ENCODE assay signal across 8 cellular contexts in the genomic region with DNA sequence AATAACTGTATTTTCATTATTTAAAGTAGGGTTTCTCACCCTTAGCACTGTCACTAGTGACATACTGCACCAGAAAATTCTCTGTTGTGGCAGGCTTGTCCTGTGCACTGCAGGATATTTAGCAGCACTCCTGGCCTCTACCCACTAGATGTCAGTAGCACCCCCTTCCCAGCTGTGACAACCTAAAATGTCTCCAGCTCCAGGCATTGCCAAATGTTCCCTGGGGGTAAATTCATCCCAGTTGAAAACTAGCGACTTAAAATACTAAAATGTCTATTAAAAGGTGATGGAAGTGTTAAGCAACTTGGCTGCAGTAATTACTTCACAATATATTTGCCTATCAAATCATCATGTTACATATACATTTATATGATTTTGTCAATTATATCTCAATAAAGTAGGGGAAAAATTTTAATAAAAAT.
DNase-seq lines count a peak whose midpoint lies in the region; ATAC-seq and TF ChIP-seq lines count a peak whose summit lies in the region.

No MANE protein-coding gene starts in this region.

- H3K4me1 ChIP-seq in OCI-LY1 (ENCODE audit: insufficient read depth, low read length, severe bottlenecking) (no peaks in the 10 kb centered on the region), neuronal stem cell (ENCODE audit: control insufficient read depth in 2 of 2, insufficient read depth in 1 of 2, low read depth in 1 of 2, low read length in 2 of 2) (no peaks in the 10 kb centered on the region), testis (no peaks in the 10 kb centered on the region)

- no peak overlapping the region for H2AK5ac ChIP-seq in neuronal stem cell (ENCODE audit: low read depth, low read length)

- H3K18ac ChIP-seq in neuronal stem cell (ENCODE audit: low read length) = no peak overlapping the region

- no peak overlapping the region for H2BK120ac ChIP-seq in neuronal stem cell (ENCODE audit: low read depth, low read length)

- H3K79me1 ChIP-seq in neuronal stem cell (ENCODE audit: low read depth, low read length) = peaks cover 2% of the 10 kb centered on the region

- H3K27me3 ChIP-seq in OCI-LY1 (ENCODE audit: insufficient read depth, low read length) = no peaks in the 10 kb centered on the region
- no peaks in the 10 kb centered on the region for H3K27me3 ChIP-seq in neuronal stem cell (ENCODE audit: control insufficient read depth in 3 of 3, insufficient read depth in 3 of 3, low read depth in 1 of 3, low read length in 3 of 3)
- H3K27me3 ChIP-seq in testis = no peaks in the 10 kb centered on the region

- no peaks in the 10 kb centered on the region for H4K20me1 ChIP-seq in OCI-LY1 (ENCODE audit: insufficient read depth, low read length)

- TF ChIP-seq CTCF in AG09309 (IDR thresholded peaks at IDR 0.05; ENCODE audit: control insufficient read depth, insufficient read depth, low read depth, low read length, missing control alignments) (peak; percentile 91), OCI-LY1 (IDR thresholded peaks at IDR 0.05; ENCODE audit: low read length) (peak; percentile 89), fibroblast of mammary gland (conservative IDR thresholded peaks at IDR 0.05; ENCODE audit: control insufficient read depth, insufficient read depth, low read depth, low read length) (peak; percentile 95), testis (IDR thresholded peaks at IDR 0.05) (peak; percentile 8 to 70 (median 17))

- H2BK15ac ChIP-seq in neuronal stem cell (ENCODE audit: low read length) = no peak overlapping the region

- H3K4ac ChIP-seq in neuronal stem cell (ENCODE audit: low read length) = no peak overlapping the region

- H3K14ac ChIP-seq in neuronal stem cell (ENCODE audit: low read length) = no peak overlapping the region

- H2BK12ac ChIP-seq in neuronal stem cell (ENCODE audit: low read length) = no peak overlapping the region

- no peak overlapping the region for H2BK5ac ChIP-seq in neuronal stem cell (ENCODE audit: low read length)

- H2AFZ ChIP-seq in OCI-LY1 (ENCODE audit: low read length) (no peak overlapping the region), neuronal stem cell (ENCODE audit: low read length) (no peak overlapping the region)

- H3K23ac ChIP-seq in neuronal stem cell (ENCODE audit: low read depth, low read length, poor library complexity) = no peak overlapping the region

- H4K91ac ChIP-seq in neuronal stem cell (ENCODE audit: low read depth, low read length, poor library complexity) = no peak overlapping the region

- H3K4me3 ChIP-seq in AG09309 (ENCODE audit: control insufficient read depth, low read depth, low read length) (no peak overlapping the region), OCI-LY1 (ENCODE audit: low read depth, low read length, poor library complexity, severe bottlenecking) (no peak overlapping the region), fibroblast of mammary gland (ENCODE audit: control insufficient read depth, low read depth, low read length) (no peak overlapping the region), neuronal stem cell (ENCODE audit: low read length in 2 of 2) (no peak overlapping the region), testis (no peak overlapping the region)

- intact Hi-C loops in testis (cut with DNase I; ENCODE audit: low total_unique reads) = no loop called here

- H3K4me2 ChIP-seq in OCI-LY1 (ENCODE audit: low read length) = no peak overlapping the region
- H3K4me2 ChIP-seq in neuronal stem cell (ENCODE audit: insufficient read depth, low read length, poor library complexity, severe bottlenecking) = no peak overlapping the region

- DNase-seq in AG09309 (ENCODE audit: low read depth) = peak; percentile 21
- peak; percentile 56 for DNase-seq in HT1080 (ENCODE audit: low read depth)
- peak; percentile 58 for DNase-seq in activated T-cell treated with anti-CD3 and anti-CD28 coated beads, Interleukin-2, amount 50 U/mL, for 1 hour
- peak; percentile 78 for DNase-seq in fibroblast of mammary gland (ENCODE audit: low read depth)
- DNase-seq in neuronal stem cell (ENCODE audit: low spot score) = peak; percentile 45
- DNase-seq in testis = peak; percentile 58

- no peaks in the 10 kb centered on the region for H3K9me3 ChIP-seq in OCI-LY1 (ENCODE audit: low read length)
- H3K9me3 ChIP-seq in neuronal stem cell (replicated peaks in 1 of 2; ENCODE audit: control insufficient read depth in 2 of 2, insufficient read depth in 1 of 2, low read depth in 1 of 2, low read length in 2 of 2) = no peaks in the 10 kb centered on the region
- H3K9me3 ChIP-seq in testis = no peaks in the 10 kb centered on the region

- TF ChIP-seq POLR2A in testis (IDR thresholded peaks at IDR 0.05) = no peak

- peaks cover 37% of the 10 kb centered on the region; the same call in 1 of the 2 replicates for H3K36me3 ChIP-seq in OCI-LY1 (ENCODE audit: insufficient read depth, low read length)
- H3K36me3 ChIP-seq in neuronal stem cell (replicated peaks in 1 of 2; ENCODE audit: control insufficient read depth in 2 of 2, insufficient read depth in 2 of 2, low read length in 2 of 2) = peaks cover 2 to 62% of the 10 kb centered on the region in 2 donors
- no peaks in the 10 kb centered on the region for H3K36me3 ChIP-seq in testis (ENCODE audit: low read depth, missing control alignments)

- H4K8ac ChIP-seq in neuronal stem cell (ENCODE audit: low read depth, low read length) = no peak overlapping the region

- H3F3A ChIP-seq in OCI-LY1 (ENCODE audit: insufficient read depth, low read length) = 0 out of 2 replicates have a peak, but pooled peaks cover 5% of the 10 kb centered on the region

- no CpG with 5 or more reads among the region's 1 CpG for WGBS in neuronal stem cell (ENCODE audit: extremely low coverage in 2 of 2, insufficient read length in 2 of 2, insufficient replicate concordance in 1 of 2), 2 donors
- 23 to 35% methylated on average over 1 of the region's 1 CpG for WGBS in testis, 2 donors

- H3K27ac ChIP-seq in OCI-LY1 (ENCODE audit: low read depth, low read length, poor library complexity, severe bottlenecking) = no peak overlapping the region
- no peak overlapping the region for H3K27ac ChIP-seq in neuronal stem cell (replicated peaks; ENCODE audit: low read length)
- H3K27ac ChIP-seq in testis = no peak overlapping the region

- H3K9ac ChIP-seq in OCI-LY1 (ENCODE audit: low read length) (no peak overlapping the region), neuronal stem cell (ENCODE audit: low read depth, low read length, poor library complexity) (no peak overlapping the region)

- ATAC-seq in GM18868 (IDR thresholded peaks at IDR 0.05; ENCODE audit: unreplicated experiment) = peak; percentile 58

- H3K9me2 ChIP-seq in OCI-LY1 (ENCODE audit: low read depth, low read length) = no peaks in the 10 kb centered on the region

- peaks cover 10% of the 10 kb centered on the region for H3K79me2 ChIP-seq in OCI-LY1 (ENCODE audit: insufficient read depth, low read length)

Comparison
In these comparisons a context has a peak if more than half of its experiments do, and no peak if none do; other contexts are left out.
1. DNase-seq: peak in every context shown above with its lines; median percentile 78 in fibroblast of mammary gland; 58 in activated T-cell treated with anti-CD3 and anti-CD28 coated beads, Interleukin-2, amount 50 U/mL, for 1 hour; 58 in testis; 56 in HT1080; 45 in neuronal stem cell; 21 in AG09309.
2. CTCF ChIP-seq: peak in every context shown above with its lines; median percentile 95 in fibroblast of mammary gland; 91 in AG09309; 89 in OCI-LY1; 17 in testis.